In genomic region chr6:30890646-30891449, GRCh38 we compare ENCODE assay signal across 17 cellular contexts. TPM values are rescaled to one million over a fixed set of nuclear protein-coding genes. Genes with fewer than 3 reads are reported as not detected.
A peak's percentile ranks its signal among the peaks of the same experiment; 100 is the strongest.
DNase-seq lines count a peak whose midpoint lies in the region; ATAC-seq and TF ChIP-seq lines count a peak whose summit lies in the region.
"Had no signal": no experiment of that assay in that cellular context is flagged by ENCODE, and none has a peak within 500 bp of the region (broad histone marks: within the 10 kb centered on the region; RNA-seq: fewer than 3 reads in every experiment).

No MANE protein-coding gene starts in this region.

- peak; percentile 34 for DNase-seq in activated effector memory CD4-positive, alpha-beta T cell treated with anti-CD3 and anti-CD28 coated beads, Interleukin-2, amount 50 U/mL, for 16 hours
- no peak for DNase-seq in activated effector memory CD4-positive, alpha-beta T cell treated with Interleukin-2 at 50 U/mL for 16 hours
- DNase-seq in epithelial cell of prostate (ENCODE audit: low read depth, low spot score) (no peak), tibial nerve (ENCODE audit: low spot score in 2 of 2) (no peak), UCSD-AML1 (lab: John Stamatoyannopoulos, UW; ENCODE audit: unreplicated experiment) (no peak)
- DNase-seq: CD8-positive, alpha-beta memory T cell; foreskin melanocyte; NCI-H146; NCI-H524; stimulated activated CD4-positive, alpha-beta T cell treated with anti-CD3 and anti-CD28 coated beads, Interleukin-4, amount 100 ng/mL, for 4 hours had no signal

- H3K4me3 ChIP-seq in tibial nerve = no peak overlapping the region
- H3K4me3 ChIP-seq: cardiac muscle cell, Peyer's patch had no signal

- no peak for TF ChIP-seq POLR2A in tibial nerve (IDR thresholded peaks at IDR 0.05)

- WGBS in tibial nerve, 2 donors = 77 to 78% methylated on average over 8 to 12 of the region's 12 CpGs

- no peaks in the 10 kb centered on the region for H3K9me3 ChIP-seq in tibial nerve
- H3K9me3 ChIP-seq: neutrophil, Peyer's patch had no signal

- ATAC-seq in HG03108 (IDR thresholded peaks at IDR 0.05; ENCODE audit: unreplicated experiment) = no peak
- ATAC-seq: activated CD4-positive, CD25-positive, alpha-beta regulatory T cell treated with anti-CD3 and anti-CD28 coated beads, Interleukin-2, amount 50 U/mL, for 24 hours had no signal

- peaks cover 0 to 63% (median 3%) of the 10 kb centered on the region in 3 donors for H3K36me3 ChIP-seq in tibial nerve
- H3K36me3 ChIP-seq: neutrophil had no signal

- H3K27ac ChIP-seq in epithelial cell of prostate (peak overlapping the region; percentile 99), tibial nerve (peak overlapping the region; percentile 41 to 64 (median 48))
- H3K27ac ChIP-seq: cardiac muscle cell, neutrophil, Peyer's patch had no signal

- H3K27me3 ChIP-seq in tibial nerve = no peaks in the 10 kb centered on the region
- H3K27me3 ChIP-seq: cardiac muscle cell, Peyer's patch had no signal

- TF ChIP-seq CTCF in tibial nerve (IDR thresholded peaks at IDR 0.05) = no peak

- H3K4me1 ChIP-seq in tibial nerve = peaks cover 0 to 46% (median 28%) of the 10 kb centered on the region in 4 donors

- TF ChIP-seq EP300 in tibial nerve (IDR thresholded peaks at IDR 0.05) = no peak

RNA-seq across cellular contexts. Expression of gene DDR1, which starts 6.5 kb away (rescaled TPM):
- 10 to 100 TPM; 36.7 to 60.1 (median 39.8) TPM for total RNA-seq in tibial nerve

RNA-seq across cellular contexts. Expression of gene GTF2H4, which starts 17.2 kb away (rescaled TPM):
- total RNA-seq in tibial nerve = 10 to 100 TPM in 2 of 4 donors, 1 to 10 TPM in 2; 2.2 to 25.2 (median 10.1) TPM

RNA-seq across cellular contexts. Expression of gene VARS2, which starts 23.2 kb away (rescaled TPM):
- total RNA-seq in tibial nerve = 10 to 100 TPM; 22.6 to 26.2 (median 24.7) TPM

RNA-seq across cellular contexts. Expression of gene SFTA2, which starts 41.1 kb away (rescaled TPM):
- total RNA-seq in tibial nerve = not detected
- total RNA-seq: cardiac muscle cell; CD8-positive, alpha-beta memory T cell; LHCN-M2; Peyer's patch; T-helper 1 cell treated with Interleukin-12 subunit alpha and Interleukin-12 subunit beta and Interleukin-4 antibody, amounts not matched to agents 30 ng/mL and 1 ng/mL, for 36 hours had no signal

RNA-seq across cellular contexts. Expression of gene MUCL3, which starts 49.9 kb away (rescaled TPM):
- total RNA-seq in tibial nerve = under 1 TPM in 1 of 4 donors, not detected in 3; under 0.01 TPM
- total RNA-seq: cardiac muscle cell; CD8-positive, alpha-beta memory T cell; LHCN-M2; T-helper 1 cell treated with Interleukin-12 subunit alpha and Interleukin-12 subunit beta and Interleukin-4 antibody, amounts not matched to agents 30 ng/mL and 1 ng/mL, for 36 hours had no signal
